Comparison of ENCODE assay signal across 16 cellular contexts in the genomic region with DNA sequence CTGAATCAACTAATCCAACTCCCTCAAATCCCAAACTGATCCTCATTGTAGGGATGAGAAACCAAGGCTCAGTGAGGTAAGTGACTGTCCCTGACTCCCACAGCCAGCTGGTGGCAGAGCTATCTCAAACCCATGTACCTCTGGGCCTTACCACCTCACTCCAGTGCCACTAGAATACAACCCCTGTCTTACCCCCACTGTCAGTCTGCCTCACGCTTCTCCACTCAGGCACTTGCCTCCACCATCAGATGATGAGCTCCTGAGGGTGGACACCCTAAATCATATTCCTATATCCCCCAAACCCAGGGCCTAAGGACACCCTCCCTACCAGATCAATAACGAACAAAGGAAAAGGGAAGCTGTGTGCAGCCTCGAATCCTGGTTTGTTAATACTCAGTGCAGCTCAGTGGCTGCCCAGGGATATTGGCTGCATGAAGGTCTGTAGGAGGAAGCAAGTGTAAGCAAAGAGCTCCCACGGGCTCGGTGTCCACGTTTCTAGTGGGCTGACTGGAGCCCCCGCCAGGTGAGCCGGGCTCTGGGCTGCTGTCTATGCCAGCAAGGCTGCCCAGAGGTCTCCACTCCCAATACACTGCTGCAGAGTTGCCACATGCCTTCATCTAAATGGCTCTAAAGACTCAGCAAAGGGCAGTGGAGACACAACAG.
"Had no signal": no experiment of that assay in that cellular context is flagged by ENCODE, and none has a peak within 500 bp of the region (broad histone marks: within the 10 kb centered on the region; RNA-seq: fewer than 3 reads in every experiment).

No MANE protein-coding gene starts in this region.

- H3K27me3 ChIP-seq: adrenal gland, ovary, SJSA1, transverse colon had no signal

- H3K9me3 ChIP-seq: adrenal gland, left ventricle myocardium inferior, ovary, SJSA1, transverse colon had no signal

- H3K27ac ChIP-seq: ovary, SJSA1 had no signal

- DNase-seq: activated CD4-positive, alpha-beta T cell treated with anti-CD3 and anti-CD28 coated beads, Interleukin-2, amount 50 U/mL, for 1 hour; activated effector memory CD4-positive, alpha-beta T cell treated with anti-CD3 and anti-CD28 coated beads, Interleukin-2, amount 50 U/mL, for 16 hours; activated T-cell treated with anti-CD3 and anti-CD28 coated beads, Interleukin-2, amount 50 U/mL, for 1 hour; dermis blood vessel endothelial cell; endodermal cell; hypothalamus; left ventricle myocardium inferior; mesendoderm; ovary; stimulated activated CD4-positive, alpha-beta T cell treated with anti-CD3 and anti-CD28 coated beads, Interleukin-15, amount 100 ng/mL, for 24 hours; stimulated activated CD4-positive, alpha-beta T cell treated with anti-CD3 and anti-CD28 coated beads, Interleukin-4, amount 100 ng/mL, for 1 hour; stimulated activated naive CD4-positive, alpha-beta T cell treated with Interleukin-2 at 50 U/mL for 16 hours; substantia nigra; transverse colon had no signal

- H3K36me3 ChIP-seq: adrenal gland, left ventricle myocardium inferior, ovary, SJSA1, transverse colon had no signal

- H3K4me3 ChIP-seq: adrenal gland, left ventricle myocardium inferior, ovary, SJSA1, transverse colon had no signal
